Comparison of ENCODE assay signal across 8 cellular contexts in genomic region chr3:120595788-120596115, GRCh38. TPM values are rescaled to one million over a fixed set of nuclear protein-coding genes. Genes with fewer than 3 reads are reported as not detected.
DNase-seq lines count a peak whose midpoint lies in the region; ATAC-seq and TF ChIP-seq lines count a peak whose summit lies in the region.

No MANE protein-coding gene starts in this region.

- peaks cover 0 to 9% (median 0%) of the 10 kb centered on the region in 5 experiments for H3K9me3 Mint-ChIP-seq in brain
- H3K9me3 Mint-ChIP-seq in memory B cell = no peaks in the 10 kb centered on the region

- H3K4me1 ChIP-seq in heart left ventricle = peaks cover 11 to 42% (median 32%) of the 10 kb centered on the region in 12 donors
- H3K4me1 ChIP-seq in upper lobe of left lung = peaks cover 29 to 30% (median 30%) of the 10 kb centered on the region in 4 donors

- no peak for TF ChIP-seq EP300 in upper lobe of left lung (IDR thresholded peaks at IDR 0.05)

- H3K4me3 Mint-ChIP-seq in brain = peak overlapping the region; percentile 89 to 95 (median 93)
- H3K4me3 Mint-ChIP-seq in memory B cell = peak overlapping the region; percentile 95

- H3K27ac Mint-ChIP-seq in brain (peak overlapping the region in 4 of 5 experiments; percentile 97 to 98 (median 98)), memory B cell (no peak overlapping the region)

- H3K36me3 ChIP-seq in heart left ventricle (peaks cover 0 to 30% (median 20%) of the 10 kb centered on the region in 9 donors), upper lobe of left lung (peaks cover 4 to 19% (median 9%) of the 10 kb centered on the region in 4 donors)

- H3K36me3 Mint-ChIP-seq in brain (no peaks in the 10 kb centered on the region), memory B cell (peaks cover 2% of the 10 kb centered on the region)

- H3K27me3 ChIP-seq in heart left ventricle (no peaks in the 10 kb centered on the region), upper lobe of left lung (no peaks in the 10 kb centered on the region)

- H3K27me3 Mint-ChIP-seq in brain = peaks cover 11% of the 10 kb centered on the region
- no peaks in the 10 kb centered on the region for H3K27me3 Mint-ChIP-seq in memory B cell

- intact Hi-C loops in heart left ventricle (cut with DNase I) (loop anchor here in 9 of 10 donors (1.0 to 10.0 kb wide), 5 partner anchors 35 to 149 kb away; partner anchors contain the start of genes GTF2E1 (in 8 of the 9) and RABL3 (in 8 of the 9)), Right ventricle myocardium superior (cut with DNase I) (no loop called here)

- no peak for DNase-seq in heart left ventricle
- no peak for DNase-seq in Right ventricle myocardium superior
- no peak for DNase-seq in memory B cell (ENCODE audit: low spot score in 2 of 2)
- DNase-seq in upper lobe of left lung = no peak
- DNase-seq in iPS-NIHi11 (ENCODE audit: low spot score) = no peak
- no peak for DNase-seq in DMS153 (lab: John Stamatoyannopoulos, UW)

- TF ChIP-seq POLR2A in heart left ventricle (IDR thresholded peaks at IDR 0.05) = no peak
- TF ChIP-seq POLR2A in upper lobe of left lung (IDR thresholded peaks at IDR 0.05) = no peak

- H3K4me1 Mint-ChIP-seq in brain (peaks cover 10% of the 10 kb centered on the region), memory B cell (peaks cover 13% of the 10 kb centered on the region)

- TF ChIP-seq CTCF in heart left ventricle (IDR thresholded peaks at IDR 0.05) = no peak
- TF ChIP-seq CTCF in brain (conservative IDR thresholded peaks at IDR 0.05) = no peak
- no peak for TF ChIP-seq CTCF in upper lobe of left lung (IDR thresholded peaks at IDR 0.05)

- peak overlapping the region in 11 of 12 donors; percentile 48 to 98 (median 94) for H3K27ac ChIP-seq in heart left ventricle
- H3K27ac ChIP-seq in upper lobe of left lung = peak overlapping the region; percentile 90 to 95 (median 92)

- H3K9me3 ChIP-seq in heart left ventricle (no peaks in the 10 kb centered on the region), upper lobe of left lung (no peaks in the 10 kb centered on the region)

- peak overlapping the region; percentile 61 to 94 (median 76) for H3K4me3 ChIP-seq in heart left ventricle
- peak overlapping the region; percentile 71 to 92 (median 82) for H3K4me3 ChIP-seq in upper lobe of left lung

- WGBS in heart left ventricle, 4 donors = 1 to 3% (median 2%) methylated on average over 4 of the region's 4 CpGs
- WGBS in upper lobe of left lung, 2 donors = 3 to 7% methylated on average over 4 of the region's 4 CpGs

- no peak for ATAC-seq in heart left ventricle
- no peak for ATAC-seq in Right ventricle myocardium superior (ENCODE audit: poor library complexity)
- ATAC-seq in memory B cell (ENCODE audit: low read depth) = no peak
- ATAC-seq in upper lobe of left lung (ENCODE audit: low FRiP score in 2 of 2) = no peak
- ATAC-seq in HG02759 (IDR thresholded peaks at IDR 0.05; ENCODE audit: unreplicated experiment) = no peak

RNA-seq across cellular contexts. Expression of gene NDUFB4, which starts 0.4 kb away (rescaled TPM):
- total RNA-seq in heart left ventricle = 100 to 1,000 TPM; 283 to 596 (median 505) TPM
- polyA plus RNA-seq in heart left ventricle = 100 to 1,000 TPM; 477 to 899 TPM
- 570 TPM for total RNA-seq in Right ventricle myocardium superior
- 350 TPM for polyA plus RNA-seq in brain (ENCODE audit: insufficient read depth, low read depth, low replicate concordance)
- 100 to 1,000 TPM in 1 of 6 donors, 10 to 100 TPM in 5; 29.2 to 105 (median 79.4) TPM for total RNA-seq in upper lobe of left lung
